ENCODE assay signal across 20 cellular contexts in genomic region chr9:108677776-108678175, GRCh38.
"Had no signal": no experiment of that assay in that cellular context is flagged by ENCODE, and none has a peak within 500 bp of the region (broad histone marks: within the 10 kb centered on the region; RNA-seq: fewer than 3 reads in every experiment).

No MANE protein-coding gene starts in this region.

- DNase-seq: cortex of kidney; effector CD8-positive, alpha-beta T cell; effector memory CD8-positive, alpha-beta T cell; endodermal cell; erythroblast; foreskin keratinocyte; heart left ventricle; hypothalamus; immature natural killer cell; left cardiac atrium; left lung; left ventricle myocardium superior; lower lobe of right lung; mesenchymal stem cell; mucosa of descending colon; naive B cell had no signal

- ATAC-seq: effector memory CD8-positive, alpha-beta T cell; esophagus mucosa; foreskin keratinocyte; gastroesophageal sphincter; heart left ventricle; left cardiac atrium; left lung; left ventricle myocardium superior; lower lobe of right lung; mucosa of descending colon had no signal

- H3K4me3 ChIP-seq: gastroesophageal sphincter, heart left ventricle, hepatocyte, left lung, lower lobe of right lung, mucosa of descending colon had no signal

- H3K9me3 ChIP-seq: gastroesophageal sphincter, heart left ventricle, left lung, lower lobe of right lung, mucosa of descending colon had no signal

- H3K27ac ChIP-seq: epithelial cell of prostate, foreskin keratinocyte, gastroesophageal sphincter, heart left ventricle, hepatocyte, left lung, lower lobe of right lung had no signal

- H3K36me3 ChIP-seq: gastroesophageal sphincter, heart left ventricle, left lung, lower lobe of right lung had no signal

- H3K4me2 ChIP-seq: hepatocyte had no signal

- H3K27me3 ChIP-seq: foreskin keratinocyte, heart left ventricle, hepatocyte, left lung had no signal

- H3K4me1 ChIP-seq: gastroesophageal sphincter, heart left ventricle, left lung, lower lobe of right lung had no signal
